In the genomic region with DNA sequence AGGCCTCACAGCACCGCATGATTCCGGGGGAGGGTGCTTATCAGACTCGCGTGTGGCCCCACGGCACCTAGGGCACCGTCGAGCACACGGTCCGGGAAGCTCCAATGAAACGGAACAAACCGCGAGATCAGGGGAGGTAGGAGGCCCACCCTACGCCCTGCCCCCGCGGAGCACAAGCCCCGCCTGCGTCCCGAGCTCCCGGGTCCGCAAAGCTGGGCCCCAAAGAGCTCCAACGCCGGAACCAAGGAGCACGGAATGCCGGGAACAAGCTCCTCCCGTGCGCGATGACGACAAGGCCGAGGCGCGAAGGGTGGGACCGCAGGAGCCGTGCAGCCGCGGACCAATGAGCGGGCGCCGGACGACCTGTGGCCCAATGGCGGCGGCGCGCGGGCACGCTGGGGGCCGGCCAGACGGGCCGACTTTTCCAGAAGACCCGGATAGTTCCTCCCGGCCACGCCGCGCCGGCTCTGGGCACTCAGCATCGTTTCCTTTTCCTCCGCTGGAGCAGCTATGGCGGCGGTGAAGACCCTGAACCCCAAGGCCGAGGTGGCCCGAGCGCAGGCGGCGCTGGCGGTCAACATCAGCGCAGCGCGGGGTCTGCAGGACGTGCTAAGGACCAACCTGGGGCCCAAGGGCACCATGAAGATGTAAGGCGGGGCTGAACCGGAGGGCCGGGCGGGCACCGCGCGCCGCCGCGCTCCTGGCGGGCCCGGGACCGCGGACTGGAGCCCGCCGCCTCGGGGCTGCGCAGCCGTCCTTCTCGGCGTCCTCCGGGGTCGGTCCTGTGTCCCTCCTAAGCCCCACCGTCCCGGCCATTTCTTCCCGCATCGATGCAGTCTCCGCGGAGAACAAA, we compare ENCODE assay signal across 8 cellular contexts. TPM values are rescaled to one million over a fixed set of nuclear protein-coding genes. Genes with fewer than 3 reads are reported as not detected.
A peak's percentile ranks its signal among the peaks of the same experiment; 100 is the strongest.
DNase-seq lines count a peak whose midpoint lies in the region; ATAC-seq, FAIRE-seq and TF ChIP-seq lines count a peak whose summit lies in the region.

CCT6A (plus strand) TSS at position 427 of the 853 bp plus-strand sequence; CDS start at position 511, 84 bp downstream.
PSPH (minus strand) TSS at position 106 of the 853 bp plus-strand sequence. CDS start 30,232 bp downstream, outside the sequence.

- no peak for FAIRE-seq in bronchial epithelial cell (lab: Jason Lieb, UNC)

- peaks cover 7% of the 10 kb centered on the region for H3K36me3 ChIP-seq in bronchial epithelial cell (ENCODE audit: control insufficient read depth, insufficient read depth, low read length)

- POLR2A ChIA-PET in AG04449 (lab: Yijun Ruan, JAX): interaction anchor here (0.8 to 1.7 kb wide), 9 partner anchors 11 to 43 kb away, joined by 3 to 18 read pairs (median 6); partner anchors contain the start of gene SUMF2

- DNase-seq in AG04449 (ENCODE audit: low read depth, low spot score) (peak; percentile 86), NCI-H2227 treated with DMSO at 0.1 percent for 48 hours (lab: John Stamatoyannopoulos, UW) (peak; percentile 91), bronchial epithelial cell (ENCODE audit: low read depth) (peak; percentile 94), iPS-NIHi7 (ENCODE audit: extremely low spot score) (peak; percentile 96), smooth muscle cell of the brain vasculature (ENCODE audit: low read depth, low spot score) (peak; percentile 96)

- CTCF ChIA-PET in AG04449 (lab: Yijun Ruan, JAX): interaction anchor here (0.9 to 1.8 kb wide), 3 partner anchors 11 to 21 kb away, joined by 3 to 4 read pairs (median 3); no protein-coding TSS in a partner anchor

- TF ChIP-seq CTCF in AG04449 (IDR thresholded peaks at IDR 0.05; ENCODE audit: insufficient read depth, low read length, missing control alignments) (no peak), WI38 (IDR thresholded peaks at IDR 0.05; ENCODE audit: low read depth, low read length) (no peak), bronchial epithelial cell (IDR thresholded peaks at IDR 0.05; ENCODE audit: insufficient read depth, low read length, severe bottlenecking) (no peak)

- ATAC-seq in GM18907 (IDR thresholded peaks at IDR 0.05; ENCODE audit: unreplicated experiment) (peak; percentile 97), HG03159 (IDR thresholded peaks at IDR 0.05; ENCODE audit: unreplicated experiment) (peak; percentile 96)

- H3K4me3 ChIP-seq in AG04449 (ENCODE audit: low read depth, low read length) (peak within 1 kb of the TSS; percentile 93), WI38 (ENCODE audit: low read depth, low read length) (peak within 1 kb of the TSS; percentile 93), bronchial epithelial cell (ENCODE audit: low read depth, low read length) (peak within 1 kb of the TSS; percentile 90)

- H3K27me3 ChIP-seq in bronchial epithelial cell (ENCODE audit: control insufficient read depth, insufficient read depth, low read length): no peaks in the 10 kb centered on the region

RNA-seq across cellular contexts. Expression of gene CCT6A, which starts in this region (rescaled TPM):
- total RNA-seq in bronchial epithelial cell: 254 and 371 TPM in 2 replicates

RNA-seq across cellular contexts. Expression of gene PSPH, which starts in this region (rescaled TPM):
- total RNA-seq in bronchial epithelial cell: 162 and 199 TPM in 2 replicates

Comparison
In these comparisons a context has a peak if more than half of its experiments do, and no peak if none do; other contexts are left out.
1. Peak in every context shown above with its lines: DNase-seq, ATAC-seq and H3K4me3 ChIP-seq.